ENCODE assay signal across 12 cellular contexts in the genomic region with DNA sequence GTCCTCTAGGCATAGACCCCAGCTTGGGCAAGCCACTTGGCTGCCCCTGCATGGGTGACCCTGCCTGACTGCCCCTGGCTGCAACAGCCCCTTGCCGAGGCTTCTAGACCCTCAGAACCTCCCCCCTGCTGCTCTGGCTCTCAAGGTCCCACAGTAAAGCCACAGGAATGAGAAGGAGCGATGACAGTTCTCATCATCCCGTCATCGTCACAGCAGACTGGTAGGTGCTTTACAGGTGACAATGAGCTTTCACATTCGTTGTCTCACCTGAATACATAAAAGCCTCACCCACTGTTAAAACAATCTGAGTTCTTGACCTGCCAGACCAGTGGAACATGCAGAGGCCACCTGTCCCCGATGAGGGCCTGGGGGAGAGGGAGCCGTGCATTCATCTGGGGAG. TPM values are rescaled to one million over a fixed set of nuclear protein-coding genes. Genes with fewer than 3 reads are reported as not detected.
DNase-seq lines count a peak whose midpoint lies in the region; ATAC-seq, FAIRE-seq and TF ChIP-seq lines count a peak whose summit lies in the region.
"Had no signal": no experiment of that assay in that cellular context is flagged by ENCODE, and none has a peak within 500 bp of the region (broad histone marks: within the 10 kb centered on the region; RNA-seq: fewer than 3 reads in every experiment).

No MANE protein-coding gene starts in this region.

- H3K27me3 Mint-ChIP-seq in stimulated activated naive CD8-positive, alpha-beta T cell treated with anti-CD3 and anti-CD28 coated beads, Interleukin-15, amount 100 ng/mL, for 72 hours = no peaks in the 10 kb centered on the region
- H3K27me3 Mint-ChIP-seq in astrocyte (ENCODE audit: low read depth, unreplicated experiment) = no peaks in the 10 kb centered on the region
- H3K27me3 Mint-ChIP-seq in T-helper 17 cell = no peaks in the 10 kb centered on the region
- H3K27me3 Mint-ChIP-seq: activated CD8-positive, alpha-beta memory T cell treated with anti-CD3 and anti-CD28 coated beads, Interleukin-2, amount 10 ng/mL, durations not matched to agents 7 days and 5 days; IgD-negative memory B cell had no signal

- in situ Hi-C loops in GM13977 (cut with MboI; ENCODE audit: low pct_unique_long_range_greater_than_20kb, low sequenced_read_pairs, unreplicated experiment) = no loop called here

- peak overlapping the region; percentile 94 for H3K27ac ChIP-seq in astrocyte (ENCODE audit: low read depth, low read length)
- H3K27ac ChIP-seq in lower lobe of right lung = peak overlapping the region; percentile 84

- intact Hi-C loops in lower lobe of right lung (cut with DNase I) = no loop called here

- no peaks in the 10 kb centered on the region for H3K9me3 Mint-ChIP-seq in stimulated activated naive CD8-positive, alpha-beta T cell treated with anti-CD3 and anti-CD28 coated beads, Interleukin-15, amount 100 ng/mL, for 72 hours
- H3K9me3 Mint-ChIP-seq in astrocyte (ENCODE audit: unreplicated experiment) = no peaks in the 10 kb centered on the region
- H3K9me3 Mint-ChIP-seq: IgD-negative memory B cell had no signal

- FAIRE-seq in astrocyte (lab: Jason Lieb, UNC) = no peak
- FAIRE-seq: endometrium had no signal

- H3K9me3 ChIP-seq in astrocyte (ENCODE audit: insufficient read depth, low read depth, low read length) = no peaks in the 10 kb centered on the region
- H3K9me3 ChIP-seq in lower lobe of right lung = no peaks in the 10 kb centered on the region
- H3K9me3 ChIP-seq in T-helper 17 cell (ENCODE audit: control insufficient read depth, low read length, poor library complexity, severe bottlenecking) = no peaks in the 10 kb centered on the region
- H3K9me3 ChIP-seq: neutrophil had no signal

- H3K4me1 ChIP-seq in astrocyte (ENCODE audit: insufficient read depth, low read length) = peaks cover 54% of the 10 kb centered on the region
- peaks cover 35% of the 10 kb centered on the region for H3K4me1 ChIP-seq in lower lobe of right lung

- ATAC-seq in stimulated activated naive CD8-positive, alpha-beta T cell treated with anti-CD3 and anti-CD28 coated beads, Interleukin-15, amount 100 ng/mL, for 72 hours = no peak
- ATAC-seq in stimulated activated naive CD8-positive, alpha-beta T cell treated with anti-CD3 and anti-CD28 coated beads, Interleukin-15, Interleukin-2, amounts not matched to agents 100 U/mL and 50 U/mL, for 24 hours = no peak
- ATAC-seq in lower lobe of right lung (no peak), T-helper 17 cell (no peak), HG03571 (IDR thresholded peaks at IDR 0.05; ENCODE audit: unreplicated experiment) (no peak)
- ATAC-seq: activated CD8-positive, alpha-beta memory T cell treated with anti-CD3 and anti-CD28 coated beads, Interleukin-2, amount 10 ng/mL, durations not matched to agents 7 days and 5 days had no signal

- no peak for DNase-seq in stimulated activated naive CD8-positive, alpha-beta T cell treated with anti-CD3 and anti-CD28 coated beads, Interleukin-15, amount 100 ng/mL, for 72 hours
- DNase-seq in stimulated activated naive CD8-positive, alpha-beta T cell treated with anti-CD3 and anti-CD28 coated beads, Interleukin-15, Interleukin-2, amounts not matched to agents 100 U/mL and 50 U/mL, for 24 hours = no peak
- no peak for DNase-seq in astrocyte (ENCODE audit: low read depth)
- DNase-seq in lower lobe of right lung = no peak
- DNase-seq in T-helper 17 cell = no peak
- DNase-seq in activated CD8-positive, alpha-beta memory T cell treated with anti-CD3 and anti-CD28 coated beads, Interleukin-2, amount 50 U/mL, for 4 hours = no peak
- no peak for DNase-seq in GM13977 (ENCODE audit: low spot score)
- DNase-seq: activated CD8-positive, alpha-beta memory T cell treated with anti-CD3 and anti-CD28 coated beads, Interleukin-2, amount 10 ng/mL, durations not matched to agents 7 days and 5 days had no signal

- H3K27me3 ChIP-seq in astrocyte (ENCODE audit: insufficient read depth, low read length) (no peaks in the 10 kb centered on the region), lower lobe of right lung (ENCODE audit: low read depth) (no peaks in the 10 kb centered on the region)
- H3K27me3 ChIP-seq: neutrophil had no signal

- peak overlapping the region; percentile 55 to 72 for H3K27ac Mint-ChIP-seq in stimulated activated naive CD8-positive, alpha-beta T cell treated with anti-CD3 and anti-CD28 coated beads, Interleukin-15, amount 100 ng/mL, for 72 hours
- peak overlapping the region; percentile 96 for H3K27ac Mint-ChIP-seq in astrocyte (ENCODE audit: unreplicated experiment)
- no peak overlapping the region for H3K27ac Mint-ChIP-seq in T-helper 17 cell
- H3K27ac Mint-ChIP-seq: activated CD8-positive, alpha-beta memory T cell treated with anti-CD3 and anti-CD28 coated beads, Interleukin-2, amount 10 ng/mL, durations not matched to agents 7 days and 5 days had no signal

- H3K79me2 ChIP-seq in astrocyte (ENCODE audit: insufficient read depth, low read length) = peaks cover 88% of the 10 kb centered on the region

- H3K36me3 ChIP-seq in astrocyte (ENCODE audit: insufficient read depth, low read length) = peaks cover 14% of the 10 kb centered on the region
- H3K36me3 ChIP-seq in lower lobe of right lung = no peaks in the 10 kb centered on the region
- H3K36me3 ChIP-seq: neutrophil had no signal

- H3K4me3 ChIP-seq in astrocyte (ENCODE audit: insufficient read depth, low read depth, low read length) (no peak overlapping the region), lower lobe of right lung (no peak overlapping the region)

- peaks cover 94% of the 10 kb centered on the region for H4K20me1 ChIP-seq in astrocyte (ENCODE audit: insufficient read depth, low read length)

- peaks cover 14% of the 10 kb centered on the region for H3K4me1 Mint-ChIP-seq in stimulated activated naive CD8-positive, alpha-beta T cell treated with anti-CD3 and anti-CD28 coated beads, Interleukin-15, amount 100 ng/mL, for 72 hours
- H3K4me1 Mint-ChIP-seq in astrocyte (ENCODE audit: low read depth, unreplicated experiment) (peaks cover 56% of the 10 kb centered on the region), T-helper 17 cell (peaks cover 2% of the 10 kb centered on the region)

- peak overlapping the region; percentile 77 for H3K4me2 ChIP-seq in astrocyte (ENCODE audit: low read length)

- peaks cover 11% of the 10 kb centered on the region for H3K36me3 Mint-ChIP-seq in astrocyte (ENCODE audit: low read depth, unreplicated experiment)
- peaks cover 2% of the 10 kb centered on the region for H3K36me3 Mint-ChIP-seq in T-helper 17 cell (ENCODE audit: low read depth)
- H3K36me3 Mint-ChIP-seq: IgD-negative memory B cell had no signal

- no peak overlapping the region for H3K4me3 Mint-ChIP-seq in stimulated activated naive CD8-positive, alpha-beta T cell treated with anti-CD3 and anti-CD28 coated beads, Interleukin-15, amount 100 ng/mL, for 72 hours
- H3K4me3 Mint-ChIP-seq in astrocyte (ENCODE audit: unreplicated experiment) = peak overlapping the region; percentile 68
- no peak overlapping the region for H3K4me3 Mint-ChIP-seq in T-helper 17 cell
- H3K4me3 Mint-ChIP-seq: activated CD8-positive, alpha-beta memory T cell treated with anti-CD3 and anti-CD28 coated beads, Interleukin-2, amount 10 ng/mL, durations not matched to agents 7 days and 5 days had no signal

- H3K9ac ChIP-seq in astrocyte (ENCODE audit: low read length) = peak overlapping the region; percentile 70

- no peak for TF ChIP-seq CTCF in astrocyte (IDR thresholded peaks at IDR 0.05; ENCODE audit: insufficient read depth, low read depth, low read length)
- TF ChIP-seq CTCF in lower lobe of right lung (IDR thresholded peaks at IDR 0.05) = no peak
- TF ChIP-seq CTCF in GM13977 (IDR thresholded peaks at IDR 0.05; ENCODE audit: extremely low read depth, insufficient read depth, missing control alignments) = no peak

- H2AFZ ChIP-seq in astrocyte (ENCODE audit: low read depth, low read length) = no peak overlapping the region

RNA-seq across cellular contexts. Expression of a gene that starts 36.0 kb away (rescaled TPM):
- total RNA-seq in astrocyte = 5.4 and 8.2 TPM in 2 replicates
- 14.2 TPM for total RNA-seq in lower lobe of right lung
- 1 to 10 TPM; 4.4 to 5.6 TPM for total RNA-seq in T-helper 17 cell
